ENCODE assay signal across 9 cellular contexts in genomic region chr4:105666693-105667092, GRCh38. TPM values are rescaled to one million over a fixed set of nuclear protein-coding genes. Genes with fewer than 3 reads are reported as not detected.
A peak's percentile ranks its signal among the peaks of the same experiment; 100 is the strongest.
DNase-seq lines count a peak whose midpoint lies in the region; ATAC-seq lines count a peak whose summit lies in the region.
"Had no signal": no experiment of that assay in that cellular context is flagged by ENCODE, and none has a peak within 500 bp of the region (broad histone marks: within the 10 kb centered on the region; RNA-seq: fewer than 3 reads in every experiment).

No MANE protein-coding gene starts in this region.

- no peak overlapping the region for H3K4me3 Mint-ChIP-seq in activated naive CD4-positive, alpha-beta T cell treated with anti-CD3 and anti-CD28 coated beads, Interleukin-2, amount 10 ng/mL, durations not matched to agents 7 days and 5 days
- H3K4me3 Mint-ChIP-seq: neural crest cell had no signal

- CTCF ChIA-PET in activated naive CD4-positive, alpha-beta T cell treated with anti-CD3 and anti-CD28 coated beads, Interleukin-2, amount 10 ng/mL, durations not matched to agents 7 days and 5 days (lab: Charles Lee) = interaction anchor here (1.1 kb wide), 1 partner anchor 526 kb away, joined by 3 read pairs; no protein-coding TSS in a partner anchor

- no peak overlapping the region for H3K27ac Mint-ChIP-seq in activated naive CD4-positive, alpha-beta T cell treated with anti-CD3 and anti-CD28 coated beads, Interleukin-2, amount 10 ng/mL, durations not matched to agents 7 days and 5 days

- H3K4me1 Mint-ChIP-seq in activated naive CD4-positive, alpha-beta T cell treated with anti-CD3 and anti-CD28 coated beads, Interleukin-2, amount 10 ng/mL, durations not matched to agents 7 days and 5 days = peaks cover 2% of the 10 kb centered on the region
- H3K4me1 Mint-ChIP-seq: neural crest cell had no signal

- H3K27me3 Mint-ChIP-seq in activated naive CD4-positive, alpha-beta T cell treated with anti-CD3 and anti-CD28 coated beads, Interleukin-2, amount 10 ng/mL, durations not matched to agents 7 days and 5 days = no peaks in the 10 kb centered on the region

- no peak for DNase-seq in Right ventricle myocardium inferior (ENCODE audit: missing footprints)
- no peak for DNase-seq in left cardiac atrium
- peak; percentile 61 for DNase-seq in NCI-H69 (lab: John Stamatoyannopoulos, UW)
- peak; percentile 18 for DNase-seq in fibroblast of peridontal ligament (ENCODE audit: extremely low read depth)
- no peak for DNase-seq in RPMI8226
- no peak for DNase-seq in activated naive CD4-positive, alpha-beta T cell treated with anti-CD3 and anti-CD28 coated beads, Interleukin-2, amount 10 ng/mL, durations not matched to agents 7 days and 5 days
- no peak for DNase-seq in amygdala (lab: John Stamatoyannopoulos, UW)

- H3K9me3 Mint-ChIP-seq in activated naive CD4-positive, alpha-beta T cell treated with anti-CD3 and anti-CD28 coated beads, Interleukin-2, amount 10 ng/mL, durations not matched to agents 7 days and 5 days = no peaks in the 10 kb centered on the region
- H3K9me3 Mint-ChIP-seq: neural crest cell had no signal

- no peaks in the 10 kb centered on the region for H3K36me3 Mint-ChIP-seq in activated naive CD4-positive, alpha-beta T cell treated with anti-CD3 and anti-CD28 coated beads, Interleukin-2, amount 10 ng/mL, durations not matched to agents 7 days and 5 days

- intact Hi-C loops in Right ventricle myocardium inferior (cut with DNase I) (loop anchor here (2.0 kb wide), 1 partner anchor 146 kb away; no protein-coding TSS in a partner anchor), left cardiac atrium (cut with DNase I) (loop anchor here (2.0 to 5.0 kb wide), 2 partner anchors 144 to 146 kb away; no protein-coding TSS in a partner anchor)

- peak; percentile 67 for ATAC-seq in Right ventricle myocardium inferior
- no peak for ATAC-seq in left cardiac atrium
- no peak for ATAC-seq in GM18519 (IDR thresholded peaks at IDR 0.05; ENCODE audit: low FRiP score, unreplicated experiment)

RNA-seq across cellular contexts. Expression of gene INTS12, which starts 41.8 kb away (rescaled TPM):
- total RNA-seq in Right ventricle myocardium inferior (20.9 TPM), left cardiac atrium (10 to 100 TPM; 18.0 to 19.7 TPM)

RNA-seq across cellular contexts. Expression of gene GSTCD, which starts 41.9 kb away (rescaled TPM):
- total RNA-seq in Right ventricle myocardium inferior (3.8 TPM), left cardiac atrium (1 to 10 TPM; 5.0 to 5.4 TPM)

Comparison
In these comparisons a context has a peak if more than half of its experiments do, and no peak if none do; other contexts are left out.
1. DNase-seq: peak in NCI-H69 (single experiment) and fibroblast of peridontal ligament (single experiment); none in Right ventricle myocardium inferior (single experiment), left cardiac atrium (single experiment), RPMI8226 (single experiment), activated naive CD4-positive, alpha-beta T cell treated with anti-CD3 and anti-CD28 coated beads, Interleukin-2, amount 10 ng/mL, durations not matched to agents 7 days and 5 days (single experiment) and amygdala (0 of 56).